8 cellular contexts compared by ENCODE assay signal in the genomic region with DNA sequence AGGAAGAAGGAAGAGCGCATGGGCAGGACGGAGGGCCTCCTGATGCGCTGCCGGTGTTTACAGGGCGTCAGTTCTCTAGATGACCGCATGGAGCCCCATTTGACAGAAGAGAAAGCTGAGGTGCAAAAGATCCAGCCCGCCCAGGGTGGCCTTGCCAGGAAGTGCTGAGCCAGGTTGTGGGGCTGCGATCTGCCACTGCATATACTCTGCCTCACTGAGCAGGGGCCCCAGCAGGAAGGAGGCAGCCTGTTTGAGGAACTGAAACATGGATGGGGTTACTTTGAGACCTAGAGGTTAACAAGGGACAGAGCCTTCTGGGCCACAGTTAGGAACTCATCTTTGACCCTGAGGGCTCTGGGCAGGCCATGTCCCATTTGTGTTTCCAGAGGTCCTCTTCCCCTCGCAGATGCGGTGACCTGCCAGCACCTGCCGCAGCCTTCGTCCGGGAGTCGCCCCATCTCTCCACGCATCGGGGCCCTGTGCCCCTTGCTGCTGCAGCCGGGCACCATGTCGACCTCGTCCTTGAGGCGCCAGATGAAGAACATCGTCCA. TPM values are rescaled to one million over a fixed set of nuclear protein-coding genes. Genes with fewer than 3 reads are reported as not detected.
DNase-seq lines count a peak whose midpoint lies in the region; ATAC-seq and TF ChIP-seq lines count a peak whose summit lies in the region.

No MANE protein-coding gene starts in this region.

- in situ Hi-C loops in ACHN (cut with HindIII; ENCODE audit: low pct_ligation_motif_present, low pct_unique_long_range_greater_than_20kb, low sequenced_read_pairs) = no loop called here

- WGBS in right lobe of liver (ENCODE audit: insufficient coverage, low coverage, low lambda C conversion rate, missing lambda C conversion rate) = 50% methylated on average over 14 of the region's 21 CpGs

- TF ChIP-seq POLR2A in Peyer's patch (IDR thresholded peaks at IDR 0.05) = no peak
- no peak for TF ChIP-seq POLR2A in right lobe of liver (IDR thresholded peaks at IDR 0.05)

- ATAC-seq in GM18873 (IDR thresholded peaks at IDR 0.05; ENCODE audit: low FRiP score, unreplicated experiment) = peak; percentile 57
- peak; percentile 68 for ATAC-seq in HG02798 (IDR thresholded peaks at IDR 0.05; ENCODE audit: poor library complexity, unreplicated experiment)
- peak; percentile 17 to 42 (median 30) for ATAC-seq in right lobe of liver

- intact Hi-C loops in right lobe of liver (cut with DNase I) = no loop called here

- H3K27me3 ChIP-seq in Peyer's patch (no peaks in the 10 kb centered on the region), right lobe of liver (no peaks in the 10 kb centered on the region)

- H3K27ac ChIP-seq in Peyer's patch (peak overlapping the region; percentile 93 to 97 (median 94)), right lobe of liver (peak overlapping the region; percentile 29 to 77 (median 43))

- H3K9me3 ChIP-seq in Peyer's patch (no peaks in the 10 kb centered on the region), right lobe of liver (no peaks in the 10 kb centered on the region)

- DNase-seq in Peyer's patch (peak in 2 of 3 donors; percentile 90 to 92), right lobe of liver (peak in 1 of 3 donors; percentile 71), ACHN (no peak), superior temporal gyrus (ENCODE audit: extremely low spot score) (no peak)
- DNase-seq in stimulated activated CD4-positive, alpha-beta T cell treated with anti-CD3 and anti-CD28 coated beads, Interleukin-15, amount 100 ng/mL, for 24 hours = no peak
- no peak for DNase-seq in stimulated activated CD4-positive, alpha-beta T cell treated with anti-CD3 and anti-CD28 coated beads, Interleukin-4, amount 100 ng/mL, for 1 hour

- H3K4me1 ChIP-seq in Peyer's patch (peaks cover 4 to 77% (median 29%) of the 10 kb centered on the region in 4 donors), right lobe of liver (peaks cover 0 to 67% (median 33%) of the 10 kb centered on the region in 4 donors)

- H3K4me3 ChIP-seq in Peyer's patch (peak overlapping the region in 2 of 4 donors; percentile 10 to 74), right lobe of liver (no peak overlapping the region)

- TF ChIP-seq CTCF in Peyer's patch (IDR thresholded peaks at IDR 0.05) (peak in 1 of 6 experiments; percentile 8), right lobe of liver (IDR thresholded peaks at IDR 0.05) (no peak)

- H3K36me3 ChIP-seq in Peyer's patch (peaks cover 0 to 48% (median 0%) of the 10 kb centered on the region in 3 donors), right lobe of liver (peaks cover 0 to 25% (median 10%) of the 10 kb centered on the region in 4 donors)

RNA-seq across cellular contexts. Expression of gene EPN1, which starts 3.2 kb away (rescaled TPM):
- total RNA-seq in Peyer's patch (100 to 1,000 TPM; 120 to 241 (median 163) TPM), right lobe of liver (100 to 1,000 TPM in 5 of 6 experiments, 10 to 100 TPM in 1; 88.9 to 162 (median 107) TPM)

RNA-seq across cellular contexts. Expression of gene U2AF2, which starts 23.4 kb away (rescaled TPM):
- total RNA-seq in Peyer's patch (100 to 1,000 TPM; 132 to 292 (median 159) TPM), right lobe of liver (10 to 100 TPM; 55.1 to 75.6 (median 63.5) TPM)

RNA-seq across cellular contexts. Expression of gene CCDC106, which starts 30.2 kb away (rescaled TPM):
- total RNA-seq in Peyer's patch (10 to 100 TPM in 3 of 4 donors, 1 to 10 TPM in 1; 8.1 to 17.4 (median 14.0) TPM), right lobe of liver (10 to 100 TPM in 3 of 6 experiments, 1 to 10 TPM in 3; 6.1 to 19.7 (median 9.8) TPM)

RNA-seq across cellular contexts. Expression of gene ZNF581, which starts 34.7 kb away (rescaled TPM):
- total RNA-seq in Peyer's patch (10 to 100 TPM in 3 of 4 donors, 1 to 10 TPM in 1; 7.7 to 28.9 (median 14.1) TPM), right lobe of liver (1 to 10 TPM; 2.7 to 7.3 (median 5.1) TPM)

RNA-seq across cellular contexts. Expression of gene ZNF580, which starts 37.4 kb away (rescaled TPM):
- total RNA-seq in Peyer's patch = 10 to 100 TPM; 12.3 to 38.4 (median 25.2) TPM
- total RNA-seq in right lobe of liver = 10 to 100 TPM in 1 of 6 experiments, 1 to 10 TPM in 5; 5.4 to 11.6 (median 6.5) TPM

Comparison
In these comparisons a context has a peak if more than half of its experiments do, and no peak if none do; other contexts are left out.
1. DNase-seq: peak in Peyer's patch (2 of 3); none in stimulated activated CD4-positive, alpha-beta T cell treated with anti-CD3 and anti-CD28 coated beads, Interleukin-15, amount 100 ng/mL, for 24 hours (single experiment), ACHN (single experiment), superior temporal gyrus (single experiment) and stimulated activated CD4-positive, alpha-beta T cell treated with anti-CD3 and anti-CD28 coated beads, Interleukin-4, amount 100 ng/mL, for 1 hour (single experiment).
2. Peak in every context shown above with its lines, with median percentiles within 50 percentile points of each other: ATAC-seq.